25 cellular contexts compared by ENCODE assay signal in genomic region chr2:239920616-239921365, GRCh38.
DNase-seq lines count a peak whose midpoint lies in the region; ATAC-seq and TF ChIP-seq lines count a peak whose summit lies in the region.
"Had no signal": no experiment of that assay in that cellular context is flagged by ENCODE, and none has a peak within 500 bp of the region (broad histone marks: within the 10 kb centered on the region; RNA-seq: fewer than 3 reads in every experiment).

No MANE protein-coding gene starts in this region.

- H3K9me3 ChIP-seq in DND-41 (ENCODE audit: insufficient read depth, low read length, severe bottlenecking) (peaks cover 39% of the 10 kb centered on the region), ascending aorta (peaks cover 4 to 18% of the 10 kb centered on the region in 2 donors), osteoblast (ENCODE audit: low read depth, low read length) (peaks cover 6% of the 10 kb centered on the region), MG63 (peaks cover 13% of the 10 kb centered on the region)
- H3K9me3 ChIP-seq: psoas muscle had no signal

- DNase-seq in DND-41: peak; percentile 57
- DNase-seq in ascending aorta (ENCODE audit: low spot score in 2 of 2): peak in 1 of 2 donors; percentile 58
- DNase-seq in osteoblast (ENCODE audit: insufficient read length, low spot score, missing footprints): peak; percentile 55
- no peak for DNase-seq in MG63
- no peak for DNase-seq in MCF 10A (ENCODE audit: unreplicated experiment)
- DNase-seq: activated CD4-positive, alpha-beta T cell treated with anti-CD3 and anti-CD28 coated beads for 4 hours; activated naive CD8-positive, alpha-beta T cell treated with anti-CD3 and anti-CD28 coated beads, Interleukin-2, amount 10 ng/mL, durations not matched to agents 7 days and 5 days; cortex of kidney; effector memory CD8-positive, alpha-beta T cell; erythroblast; KBM-7; NCI-H1436; NCI-H2081 treated with DMSO at 0.1 percent for 48 hours; NCI-H2227 treated with DMSO at 0.1 percent for 48 hours; NCI-H69; PC-9 had no signal

- H3K36me3 ChIP-seq in DND-41 (ENCODE audit: insufficient read depth, low read length) (peaks cover 9% of the 10 kb centered on the region; the same call in 1 of the 2 replicates), KMS-11 (ENCODE audit: insufficient read depth) (no peaks in the 10 kb centered on the region), ascending aorta (no peaks in the 10 kb centered on the region), osteoblast (ENCODE audit: insufficient read depth, low read length) (no peaks in the 10 kb centered on the region), MG63 (no peaks in the 10 kb centered on the region)
- H3K36me3 ChIP-seq: cardiac muscle cell had no signal

- intact Hi-C loops in ascending aorta (cut with DNase I): no loop called here
- intact Hi-C loops in MCF 10A (cut with micrococcal nuclease): no loop called here

- H4K20me1 ChIP-seq in DND-41 (ENCODE audit: insufficient read depth, low read length) (no peaks in the 10 kb centered on the region), KMS-11 (ENCODE audit: insufficient read depth) (no peaks in the 10 kb centered on the region), osteoblast (ENCODE audit: insufficient read depth, low read length) (no peaks in the 10 kb centered on the region)
- H4K20me1 ChIP-seq: BLaER1 treated with 17β-estradiol and CSF1 and Interleukin-3, amounts not matched to agents 10 nM and 100 nM had no signal

- H3K9ac ChIP-seq in DND-41 (ENCODE audit: low read depth, low read length): no peak overlapping the region
- peak overlapping the region; percentile 30; the same call in 1 of the 2 replicates for H3K9ac ChIP-seq in KMS-11
- H3K9ac ChIP-seq: BLaER1 treated with 17β-estradiol and CSF1 and Interleukin-3, amounts not matched to agents 10 nM and 100 nM had no signal

- peaks cover 5% of the 10 kb centered on the region for H3K4me1 Mint-ChIP-seq in MCF 10A (ENCODE audit: insufficient read depth, unreplicated experiment)
- H3K4me1 Mint-ChIP-seq: naive thymus-derived CD8-positive, alpha-beta T cell; stimulated activated effector memory CD8-positive, alpha-beta T cell treated with anti-CD3 and anti-CD28 coated beads, Interleukin-12 subunit alpha, Interleukin-12 subunit beta, amount 100 ng/mL, for 72 hours had no signal

- peaks cover 10% of the 10 kb centered on the region for H3K9me3 Mint-ChIP-seq in MCF 10A (ENCODE audit: unreplicated experiment)
- H3K9me3 Mint-ChIP-seq: effector memory CD8-positive, alpha-beta T cell had no signal

- H3K4me1 ChIP-seq in DND-41 (ENCODE audit: insufficient read depth, low read length) (peaks cover 11% of the 10 kb centered on the region), KMS-11 (ENCODE audit: low read depth, poor library complexity, severe bottlenecking) (peaks cover 44% of the 10 kb centered on the region), ascending aorta (peaks cover 0 to 7% of the 10 kb centered on the region in 2 donors), osteoblast (ENCODE audit: insufficient read depth, low read length) (no peaks in the 10 kb centered on the region)
- H3K4me1 ChIP-seq: BLaER1 treated with 17β-estradiol and CSF1 and Interleukin-3, amounts not matched to agents 10 nM and 100 nM had no signal

- TF ChIP-seq CTCF in DND-41 (IDR thresholded peaks at IDR 0.05; ENCODE audit: borderline replicate concordance, extremely low read depth, low read length, poor library complexity, severe bottlenecking): no peak
- no peak for TF ChIP-seq CTCF in KMS-11 (conservative IDR thresholded peaks at IDR 0.05; ENCODE audit: low read depth, low read length)
- TF ChIP-seq CTCF in ascending aorta (IDR thresholded peaks at IDR 0.05): no peak
- no peak for TF ChIP-seq CTCF in osteoblast (IDR thresholded peaks at IDR 0.05; ENCODE audit: extremely low read depth, low read depth, low read length)
- TF ChIP-seq CTCF in MCF 10A (IDR thresholded peaks at IDR 0.05; ENCODE audit: unreplicated experiment): no peak

- H3K4me3 Mint-ChIP-seq in MCF 10A (ENCODE audit: unreplicated experiment): no peak overlapping the region
- H3K4me3 Mint-ChIP-seq: activated naive CD8-positive, alpha-beta T cell treated with anti-CD3 and anti-CD28 coated beads, Interleukin-2, amount 10 ng/mL, durations not matched to agents 7 days and 5 days; effector memory CD8-positive, alpha-beta T cell; naive thymus-derived CD8-positive, alpha-beta T cell; stimulated activated effector memory CD8-positive, alpha-beta T cell treated with anti-CD3 and anti-CD28 coated beads, Interleukin-12 subunit alpha, Interleukin-12 subunit beta, amount 100 ng/mL, for 72 hours had no signal

- H3K36me3 Mint-ChIP-seq in MCF 10A (ENCODE audit: insufficient read depth, unreplicated experiment): no peaks in the 10 kb centered on the region
- H3K36me3 Mint-ChIP-seq: stimulated activated effector memory CD8-positive, alpha-beta T cell treated with anti-CD3 and anti-CD28 coated beads, Interleukin-12 subunit alpha, Interleukin-12 subunit beta, amount 100 ng/mL, for 72 hours had no signal

- H2AFZ ChIP-seq in DND-41 (ENCODE audit: low read depth, low read length): no peak overlapping the region
- peak overlapping the region; percentile 18; the same call in 1 of the 2 replicates for H2AFZ ChIP-seq in KMS-11 (ENCODE audit: low read depth)
- no peak overlapping the region for H2AFZ ChIP-seq in osteoblast (ENCODE audit: low read length)
- H2AFZ ChIP-seq: PC-9 had no signal

- no peaks in the 10 kb centered on the region for H3K27me3 ChIP-seq in DND-41 (ENCODE audit: insufficient read depth, low read length, poor library complexity)
- no peaks in the 10 kb centered on the region for H3K27me3 ChIP-seq in KMS-11 (ENCODE audit: insufficient read depth, low read depth)
- no peaks in the 10 kb centered on the region for H3K27me3 ChIP-seq in ascending aorta
- H3K27me3 ChIP-seq in osteoblast (ENCODE audit: insufficient read depth, low read length): no peaks in the 10 kb centered on the region
- H3K27me3 ChIP-seq in MG63: no peaks in the 10 kb centered on the region; the same call in 1 of the 2 replicates
- H3K27me3 ChIP-seq: BLaER1 treated with 17β-estradiol and CSF1 and Interleukin-3, amounts not matched to agents 10 nM and 100 nM; cardiac muscle cell had no signal

- BruUV-seq in MCF 10A (replicated peaks; lab: Mats Ljungman, UMichigan): no TSS peak

- CTCF ChIA-PET in MCF 10A (lab: Yijun Ruan, JAX): no interaction called here

- ATAC-seq in DND-41 (ENCODE audit: insufficient read depth, low read depth) (peak; percentile 61; the same call in 2 of the 3 replicates), HG03565 (IDR thresholded peaks at IDR 0.05; ENCODE audit: unreplicated experiment) (no peak), GM18858 (IDR thresholded peaks at IDR 0.05; ENCODE audit: unreplicated experiment) (no peak)
- ATAC-seq: effector memory CD8-positive, alpha-beta T cell; naive thymus-derived CD8-positive, alpha-beta T cell; stimulated activated effector memory CD8-positive, alpha-beta T cell treated with anti-CD3 and anti-CD28 coated beads, Interleukin-12 subunit alpha, Interleukin-12 subunit beta, amount 100 ng/mL, for 72 hours had no signal

- no peak overlapping the region for H3K27ac Mint-ChIP-seq in MCF 10A (ENCODE audit: low read depth, unreplicated experiment)
- H3K27ac Mint-ChIP-seq: activated naive CD8-positive, alpha-beta T cell treated with anti-CD3 and anti-CD28 coated beads, Interleukin-2, amount 10 ng/mL, durations not matched to agents 7 days and 5 days; effector memory CD8-positive, alpha-beta T cell; stimulated activated effector memory CD8-positive, alpha-beta T cell treated with anti-CD3 and anti-CD28 coated beads, Interleukin-12 subunit alpha, Interleukin-12 subunit beta, amount 100 ng/mL, for 72 hours had no signal

- H3K27ac ChIP-seq in DND-41 (ENCODE audit: low read length): peak overlapping the region; percentile 15
- peak overlapping the region; percentile 83 for H3K27ac ChIP-seq in KMS-11
- H3K27ac ChIP-seq in ascending aorta: peak overlapping the region; percentile 47 to 73
- no peak overlapping the region for H3K27ac ChIP-seq in osteoblast (ENCODE audit: low read depth, low read length)
- H3K27ac ChIP-seq: BLaER1 treated with 17β-estradiol and CSF1 and Interleukin-3, amounts not matched to agents 10 nM and 100 nM; cardiac muscle cell; PC-9; psoas muscle had no signal

- H3K79me2 ChIP-seq in DND-41 (ENCODE audit: insufficient read depth, low read length) (no peaks in the 10 kb centered on the region), KMS-11 (ENCODE audit: insufficient read depth, low read depth) (no peaks in the 10 kb centered on the region), osteoblast (ENCODE audit: insufficient read depth, low read length) (no peaks in the 10 kb centered on the region)

- H3K4me3 ChIP-seq in DND-41 (ENCODE audit: low read depth in 1 of 2, low read length in 2 of 2) (no peak overlapping the region), KMS-11 (IDR thresholded peaks at IDR 0.05; ENCODE audit: insufficient read depth, low read depth, low read length) (no peak overlapping the region), ascending aorta (no peak overlapping the region), osteoblast (ENCODE audit: insufficient read depth, low read length) (no peak overlapping the region), MG63 (no peak overlapping the region)
- H3K4me3 ChIP-seq: BLaER1 treated with 17β-estradiol and CSF1 and Interleukin-3, amounts not matched to agents 10 nM and 100 nM; cardiac muscle cell; lung; PC-9; psoas muscle had no signal

- H3K27me3 Mint-ChIP-seq in MCF 10A (ENCODE audit: insufficient read depth, unreplicated experiment): peaks cover 17% of the 10 kb centered on the region

- POLR2A ChIA-PET in MCF 10A (lab: Yijun Ruan, JAX): no interaction called here

- H3K4me2 ChIP-seq in DND-41 (ENCODE audit: insufficient read depth, low read length) (no peak overlapping the region), KMS-11 (peak overlapping the region; percentile 48), osteoblast (ENCODE audit: insufficient read depth, low read length) (no peak overlapping the region)
- H3K4me2 ChIP-seq: BLaER1 treated with 17β-estradiol and CSF1 and Interleukin-3, amounts not matched to agents 10 nM and 100 nM; PC-9 had no signal

Comparison
In these comparisons a context has a peak if more than half of its experiments do, and no peak if none do; other contexts are left out.
1. DNase-seq: peak in DND-41 (single experiment) and osteoblast (single experiment); none in MG63 (single experiment) and MCF 10A (single experiment).